In genomic region chr2:112923237-112923966, GRCh38 we compare ENCODE assay signal across 1 cellular context.
TF ChIP-seq lines count a peak whose summit lies in the region.

No MANE protein-coding gene starts in this region.

TF ChIP-seq in K562, 482 proteins besides CTCF, POLR2A, EP300 and RAD21 (continued from another document and continues in another):
- no peak for TF ChIP-seq CHD7 (IDR thresholded peaks at IDR 0.05; ENCODE audit: low read depth, low read length)
- peak; percentile 53 for TF ChIP-seq PKNOX1 (IDR thresholded peaks at IDR 0.05)
- no peak for TF ChIP-seq ZBED1 (IDR thresholded peaks at IDR 0.05)
- no peak for TF ChIP-seq ZNF174 (CRISPR knock-in tag; IDR thresholded peaks at IDR 0.05)
- no peak for TF ChIP-seq ELF4 (CRISPR knock-in tag; IDR thresholded peaks at IDR 0.05)
- no peak for TF ChIP-seq BMI1 (IDR thresholded peaks at IDR 0.05; ENCODE audit: low read length)
- TF ChIP-seq ZNF57 (CRISPR knock-in tag; IDR thresholded peaks at IDR 0.05): no peak
- no peak for TF ChIP-seq ZNF398 (CRISPR knock-in tag; IDR thresholded peaks at IDR 0.05)
- TF ChIP-seq ATF2 (CRISPR knock-in tag; IDR thresholded peaks at IDR 0.05): no peak
- TF ChIP-seq TEAD1 (CRISPR knock-in tag; IDR thresholded peaks at IDR 0.05): no peak
- TF ChIP-seq SOX6 (IDR thresholded peaks at IDR 0.05): no peak
- no peak for TF ChIP-seq SP2 (IDR thresholded peaks at IDR 0.05; ENCODE audit: extremely low read depth, low read depth, low read length, poor library complexity, severe bottlenecking)
- peak in 1 of 2 experiments; percentile 38; a peak in 1 of 4 replicates for TF ChIP-seq RCOR1 (IDR thresholded peaks at IDR 0.05; ENCODE audit: borderline replicate concordance in 1 of 2, low read depth in 2 of 2, low read length in 2 of 2)
- TF ChIP-seq IRF1 (CRISPR knock-in tag; IDR thresholded peaks at IDR 0.05; ENCODE audit: borderline replicate concordance): no peak
- no peak for TF ChIP-seq ZBTB34 (CRISPR knock-in tag; IDR thresholded peaks at IDR 0.05)
- no peak for TF ChIP-seq CCNT2 (IDR thresholded peaks at IDR 0.05; ENCODE audit: borderline replicate concordance, extremely low read depth, insufficient read length, low read depth, low read length)
- no peak for TF ChIP-seq ZNF766 (CRISPR knock-in tag; conservative IDR thresholded peaks at IDR 0.05)
- TF ChIP-seq MTA2 (IDR thresholded peaks at IDR 0.05; ENCODE audit: low read depth): peak; percentile 35; the same call in 1 of the 2 replicates
- TF ChIP-seq HNRNPL (IDR thresholded peaks at IDR 0.05; ENCODE audit: low read depth, low read length): no peak
- no peak for TF ChIP-seq GTF3C2 (IDR thresholded peaks at IDR 0.05; ENCODE audit: borderline replicate concordance, extremely low read depth, insufficient read length)
- TF ChIP-seq NEUROD1 (IDR thresholded peaks at IDR 0.05; ENCODE audit: borderline replicate concordance, low read depth, low read length, partially characterized antibody): no peak
- TF ChIP-seq ZNF696 (CRISPR knock-in tag; conservative IDR thresholded peaks at IDR 0.05): no peak
- no peak for TF ChIP-seq ZNF23 (CRISPR knock-in tag; IDR thresholded peaks at IDR 0.05)
- no peak for TF ChIP-seq SRF (CRISPR knock-in tag; IDR thresholded peaks at IDR 0.05)
- no peak for TF ChIP-seq EHMT2 (IDR thresholded peaks at IDR 0.05)
- no peak for TF ChIP-seq BRD4 (IDR thresholded peaks at IDR 0.05)
- no peak for TF ChIP-seq SMARCB1 (IDR thresholded peaks at IDR 0.05; ENCODE audit: insufficient read length, low read depth)
- no peak for TF ChIP-seq MLLT1 (IDR thresholded peaks at IDR 0.05)
- no peak for TF ChIP-seq TRIM28 (IDR thresholded peaks at IDR 0.05)
- TF ChIP-seq YY1 (IDR thresholded peaks at IDR 0.05; ENCODE audit: borderline replicate concordance in 1 of 3, control insufficient read depth in 1 of 3, extremely low read depth in 1 of 3, insufficient read depth in 3 of 3, insufficient read length in 1 of 3, insufficient replicate concordance in 2 of 3, low read depth in 1 of 3, low read length in 2 of 3): no peak
